In the genomic region with DNA sequence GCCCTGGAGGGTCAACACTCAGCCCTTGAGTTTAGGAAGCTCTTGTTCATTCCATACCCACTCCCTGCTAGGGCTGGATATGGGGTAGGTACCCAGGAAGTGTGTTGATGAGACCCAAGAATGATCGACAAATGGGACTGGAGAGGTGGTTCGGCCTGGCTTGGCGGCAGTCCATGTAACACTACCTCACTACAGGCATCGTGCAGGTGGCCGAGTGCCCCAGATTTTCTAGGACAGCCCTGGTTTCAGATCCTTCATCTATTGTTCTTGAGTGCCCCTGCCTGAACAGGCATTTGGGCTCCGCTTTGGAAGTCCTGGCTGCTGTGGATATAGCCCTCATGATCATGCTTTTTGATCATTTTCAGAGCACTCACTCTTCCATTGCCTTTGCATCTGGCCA, we compare ENCODE assay signal across 1 cellular context.
TF ChIP-seq lines count a peak whose summit lies in the region.

No MANE protein-coding gene starts in this region.

TF ChIP-seq in A549, 52 proteins besides CTCF, POLR2A, EP300 and RAD21:
- TF ChIP-seq, protein P1, sequence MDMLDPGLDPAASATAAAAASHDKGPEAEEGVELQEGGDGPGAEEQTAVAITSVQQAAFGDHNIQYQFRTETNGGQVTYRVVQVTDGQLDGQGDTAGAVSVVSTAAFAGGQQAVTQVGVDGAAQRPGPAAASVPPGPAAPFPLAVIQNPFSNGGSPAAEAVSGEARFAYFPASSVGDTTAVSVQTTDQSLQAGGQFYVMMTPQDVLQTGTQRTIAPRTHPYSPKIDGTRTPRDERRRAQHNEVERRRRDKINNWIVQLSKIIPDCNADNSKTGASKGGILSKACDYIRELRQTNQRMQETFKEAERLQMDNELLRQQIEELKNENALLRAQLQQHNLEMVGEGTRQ (IDR thresholded peaks at IDR 0.05), result no peak
- no peak for TF ChIP-seq MAFK (IDR thresholded peaks at IDR 0.05; ENCODE audit: partially characterized antibody)
- TF ChIP-seq, protein P2, sequence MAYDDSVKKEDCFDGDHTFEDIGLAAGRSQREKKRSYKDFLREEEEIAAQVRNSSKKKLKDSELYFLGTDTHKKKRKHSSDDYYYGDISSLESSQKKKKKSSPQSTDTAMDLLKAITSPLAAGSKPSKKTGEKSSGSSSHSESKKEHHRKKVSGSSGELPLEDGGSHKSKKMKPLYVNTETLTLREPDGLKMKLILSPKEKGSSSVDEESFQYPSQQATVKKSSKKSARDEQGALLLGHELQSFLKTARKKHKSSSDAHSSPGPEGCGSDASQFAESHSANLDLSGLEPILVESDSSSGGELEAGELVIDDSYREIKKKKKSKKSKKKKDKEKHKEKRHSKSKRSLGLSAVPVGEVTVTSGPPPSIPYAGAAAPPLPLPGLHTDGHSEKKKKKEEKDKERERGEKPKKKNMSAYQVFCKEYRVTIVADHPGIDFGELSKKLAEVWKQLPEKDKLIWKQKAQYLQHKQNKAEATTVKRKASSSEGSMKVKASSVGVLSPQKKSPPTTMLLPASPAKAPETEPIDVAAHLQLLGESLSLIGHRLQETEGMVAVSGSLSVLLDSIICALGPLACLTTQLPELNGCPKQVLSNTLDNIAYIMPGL (CRISPR knock-in tag; IDR thresholded peaks at IDR 0.05; ENCODE audit: borderline replicate concordance), result no peak
- TF ChIP-seq CEBPB (IDR thresholded peaks at IDR 0.05), result no peak
- TF ChIP-seq JUNB (IDR thresholded peaks at IDR 0.05), result no peak
- TF ChIP-seq ZFP36 (IDR thresholded peaks at IDR 0.05; ENCODE audit: borderline replicate concordance, partially characterized antibody), result no peak
- TF ChIP-seq ZSCAN20 (CRISPR knock-in tag; IDR thresholded peaks at IDR 0.05), result no peak
